Comparison of ENCODE assay signal across 22 cellular contexts in the genomic region with DNA sequence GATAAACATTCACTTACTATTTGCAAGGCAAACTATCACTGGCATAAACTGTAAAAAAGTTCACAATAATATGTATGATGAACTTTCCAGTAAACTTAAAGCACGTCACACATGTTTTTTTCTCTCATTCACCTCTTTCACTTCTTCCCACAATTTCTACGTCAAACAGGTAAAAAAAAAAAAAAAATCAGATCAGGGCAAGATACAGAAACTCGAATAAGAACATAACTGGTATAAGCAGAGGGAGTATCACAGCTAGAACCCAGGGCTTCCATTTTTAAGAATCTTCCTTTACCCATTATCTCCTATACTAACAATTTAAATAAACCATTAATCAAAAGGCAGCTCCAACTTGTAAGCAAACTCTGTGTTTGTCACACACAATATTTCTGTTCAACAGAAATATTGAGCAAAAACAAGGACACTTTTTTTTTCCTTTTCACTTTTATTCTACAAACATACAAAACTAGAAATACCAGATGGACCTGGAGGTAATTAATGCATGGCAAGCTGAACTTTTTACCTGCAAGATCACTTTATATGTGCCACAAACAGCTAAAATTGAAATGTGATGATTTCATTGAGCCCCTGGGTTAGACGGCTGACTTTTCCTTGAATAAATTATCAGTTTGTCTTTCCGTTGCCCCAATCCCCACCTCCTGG. TPM values are rescaled to one million over a fixed set of nuclear protein-coding genes. Genes with fewer than 3 reads are reported as not detected.
DNase-seq lines count a peak whose midpoint lies in the region; ATAC-seq, FAIRE-seq and TF ChIP-seq lines count a peak whose summit lies in the region.
"Had no signal": no experiment of that assay in that cellular context is flagged by ENCODE, and none has a peak within 500 bp of the region (broad histone marks: within the 10 kb centered on the region; RNA-seq: fewer than 3 reads in every experiment).

No MANE protein-coding gene starts in this region.

- TF ChIP-seq EP300 in GM12878 (IDR thresholded peaks at IDR 0.05; ENCODE audit: borderline replicate concordance in 1 of 2, control insufficient read depth in 1 of 2, low read depth in 2 of 2, low read length in 2 of 2): no peak

- no peaks in the 10 kb centered on the region for H3K79me2 ChIP-seq in GM12878 (ENCODE audit: control insufficient read depth, insufficient read depth, low read length)

- intact Hi-C loops in GM12878 (cut with micrococcal nuclease; ENCODE audit: unreplicated experiment): no loop called here

- H3K9me3 Mint-ChIP-seq in CD4-positive, CD25-positive, alpha-beta regulatory T cell: peaks cover 0 to 2% (median 0%) of the 10 kb centered on the region in 7 donors
- H3K9me3 Mint-ChIP-seq in T-helper 1 cell treated with Interleukin-12 subunit alpha and Interleukin-12 subunit beta and Interleukin-4 antibody, amounts not matched to agents 30 μg/mL and 1 μg/mL, for 36 hours: no peaks in the 10 kb centered on the region
- no peaks in the 10 kb centered on the region for H3K9me3 Mint-ChIP-seq in stimulated activated effector memory CD8-positive, alpha-beta T cell treated with anti-CD3 and anti-CD28 coated beads, Interleukin-12 subunit alpha, Interleukin-12 subunit beta, amount 100 ng/mL, for 72 hours
- H3K9me3 Mint-ChIP-seq: activated naive CD4-positive, alpha-beta T cell treated with anti-CD3 and anti-CD28 coated beads, Interleukin-2, amount 50 U/mL, for 24 hours; brain; stimulated activated naive B cell treated with anti-CD40 and anti-IgM and Interleukin-4, amounts not matched to agents 10 μg/mL and 1 μg/mL and 100 μg/mL, for 72 hours had no signal

- TF ChIP-seq CTCF in 22Rv1 (IDR thresholded peaks at IDR 0.05): no peak
- TF ChIP-seq CTCF in GM12878 (IDR thresholded peaks at IDR 0.05 in 2 of 3, conservative IDR thresholded peaks at IDR 0.05 in 1 of 3; ENCODE audit: control insufficient read depth in 2 of 3, extremely low read depth in 1 of 3, insufficient read depth in 1 of 3, low read depth in 3 of 3, low read length in 3 of 3): no peak

- in situ Hi-C loops in GM12878 (cut with MboI): no loop called here

- H3K4me1 ChIP-seq in CD4-positive, CD25-positive, alpha-beta regulatory T cell (ENCODE audit: control insufficient read depth, insufficient read depth, low read length, poor library complexity, severe bottlenecking): no peaks in the 10 kb centered on the region
- H3K4me1 ChIP-seq in GM12878 (ENCODE audit: control insufficient read depth, insufficient read depth, low read length): peaks cover 5% of the 10 kb centered on the region
- H3K4me1 ChIP-seq: tibial nerve had no signal

- peak; percentile 13 for FAIRE-seq in GM12878 (lab: Jason Lieb, UNC)
- no peak for FAIRE-seq in H54 (lab: Jason Lieb, UNC)

- peaks cover 2 to 14% (median 10%) of the 10 kb centered on the region in 4 donors for H3K4me1 Mint-ChIP-seq in CD4-positive, CD25-positive, alpha-beta regulatory T cell
- H3K4me1 Mint-ChIP-seq in T-helper 1 cell treated with Interleukin-12 subunit alpha and Interleukin-12 subunit beta and Interleukin-4 antibody, amounts not matched to agents 30 μg/mL and 1 μg/mL, for 36 hours (ENCODE audit: low read depth): peaks cover 29% of the 10 kb centered on the region
- H3K4me1 Mint-ChIP-seq in stimulated activated effector memory CD8-positive, alpha-beta T cell treated with anti-CD3 and anti-CD28 coated beads, Interleukin-12 subunit alpha, Interleukin-12 subunit beta, amount 100 ng/mL, for 72 hours: no peaks in the 10 kb centered on the region
- H3K4me1 Mint-ChIP-seq: brain had no signal

- no peaks in the 10 kb centered on the region for H4K20me1 ChIP-seq in GM12878 (ENCODE audit: control insufficient read depth, insufficient read depth)

- H3K9me3 ChIP-seq in CD4-positive, CD25-positive, alpha-beta regulatory T cell (ENCODE audit: control insufficient read depth in 2 of 2, low read length in 2 of 2): no peaks in the 10 kb centered on the region
- no peaks in the 10 kb centered on the region for H3K9me3 ChIP-seq in GM12878 (replicated peaks; ENCODE audit: control insufficient read depth, insufficient read depth, low read length)
- H3K9me3 ChIP-seq: Caco-2, ovary, tibial nerve had no signal

- peak overlapping the region in 2 of 3 donors; percentile 7 to 36 for H3K27ac Mint-ChIP-seq in CD4-positive, CD25-positive, alpha-beta regulatory T cell
- H3K27ac Mint-ChIP-seq in T-helper 1 cell treated with Interleukin-12 subunit alpha and Interleukin-12 subunit beta and Interleukin-4 antibody, amounts not matched to agents 30 μg/mL and 1 μg/mL, for 36 hours: peak overlapping the region; percentile 66
- H3K27ac Mint-ChIP-seq in stimulated activated effector memory CD8-positive, alpha-beta T cell treated with anti-CD3 and anti-CD28 coated beads, Interleukin-12 subunit alpha, Interleukin-12 subunit beta, amount 100 ng/mL, for 72 hours: no peak overlapping the region
- H3K27ac Mint-ChIP-seq: activated naive CD4-positive, alpha-beta T cell treated with anti-CD3 and anti-CD28 coated beads, Interleukin-2, amount 50 U/mL, for 24 hours; brain; stimulated activated naive B cell treated with anti-CD40 and anti-IgM and Interleukin-4, amounts not matched to agents 10 μg/mL and 1 μg/mL and 100 μg/mL, for 72 hours had no signal

- POLR2A ChIA-PET in GM12878 (lab: Charles Lee): interaction anchor here (0.6 to 1.2 kb wide), 3 partner anchors 10 to 331 kb away, joined by 3 to 4 read pairs (median 3); no protein-coding TSS in a partner anchor

- H2AFZ ChIP-seq in GM12878 (ENCODE audit: control insufficient read depth, low read depth, low read length): no peak overlapping the region; the same call in 1 of the 2 replicates

- TF ChIP-seq POLR2A in GM12878 (IDR thresholded peaks at IDR 0.05; ENCODE audit: low read depth, low read length): no peak
- TF ChIP-seq POLR2A in H54 (IDR thresholded peaks at IDR 0.05; ENCODE audit: low read depth, low read length): no peak

- no peaks in the 10 kb centered on the region for H3K36me3 Mint-ChIP-seq in CD4-positive, CD25-positive, alpha-beta regulatory T cell
- no peaks in the 10 kb centered on the region for H3K36me3 Mint-ChIP-seq in T-helper 1 cell treated with Interleukin-12 subunit alpha and Interleukin-12 subunit beta and Interleukin-4 antibody, amounts not matched to agents 30 μg/mL and 1 μg/mL, for 36 hours (ENCODE audit: low read depth)
- no peaks in the 10 kb centered on the region for H3K36me3 Mint-ChIP-seq in stimulated activated effector memory CD8-positive, alpha-beta T cell treated with anti-CD3 and anti-CD28 coated beads, Interleukin-12 subunit alpha, Interleukin-12 subunit beta, amount 100 ng/mL, for 72 hours
- H3K36me3 Mint-ChIP-seq: activated naive CD4-positive, alpha-beta T cell treated with anti-CD3 and anti-CD28 coated beads, Interleukin-2, amount 50 U/mL, for 24 hours; brain; stimulated activated naive B cell treated with anti-CD40 and anti-IgM and Interleukin-4, amounts not matched to agents 10 μg/mL and 1 μg/mL and 100 μg/mL, for 72 hours had no signal

- no peaks in the 10 kb centered on the region for H3K27me3 ChIP-seq in CD4-positive, CD25-positive, alpha-beta regulatory T cell (ENCODE audit: control insufficient read depth, insufficient read depth, low read length)
- H3K27me3 ChIP-seq in GM12878 (replicated peaks in 1 of 2; ENCODE audit: control insufficient read depth in 2 of 2, insufficient read depth in 2 of 2, low read length in 1 of 2): no peaks in the 10 kb centered on the region
- H3K27me3 ChIP-seq: ovary, tibial nerve had no signal

- H3K4me3 Mint-ChIP-seq in CD4-positive, CD25-positive, alpha-beta regulatory T cell: no peak overlapping the region
- peak overlapping the region; percentile 23 for H3K4me3 Mint-ChIP-seq in T-helper 1 cell treated with Interleukin-12 subunit alpha and Interleukin-12 subunit beta and Interleukin-4 antibody, amounts not matched to agents 30 μg/mL and 1 μg/mL, for 36 hours
- no peak overlapping the region for H3K4me3 Mint-ChIP-seq in stimulated activated effector memory CD8-positive, alpha-beta T cell treated with anti-CD3 and anti-CD28 coated beads, Interleukin-12 subunit alpha, Interleukin-12 subunit beta, amount 100 ng/mL, for 72 hours
- H3K4me3 Mint-ChIP-seq: activated naive CD4-positive, alpha-beta T cell treated with anti-CD3 and anti-CD28 coated beads, Interleukin-2, amount 50 U/mL, for 24 hours; brain; stimulated activated naive B cell treated with anti-CD40 and anti-IgM and Interleukin-4, amounts not matched to agents 10 μg/mL and 1 μg/mL and 100 μg/mL, for 72 hours had no signal

- H3K4me2 ChIP-seq in GM12878 (ENCODE audit: control insufficient read depth, insufficient read depth): no peak overlapping the region

- DNase-seq in CD4-positive, CD25-positive, alpha-beta regulatory T cell: peak in 1 of 3 donors; percentile 5
- DNase-seq in GM12878 (ENCODE audit: low read depth, low spot score) (no peak), H54 (ENCODE audit: insufficient read length, low spot score) (no peak)
- no peak for DNase-seq in stimulated activated effector memory CD8-positive, alpha-beta T cell treated with anti-CD3 and anti-CD28 coated beads, Interleukin-12 subunit alpha, Interleukin-12 subunit beta, amount 100 ng/mL, for 72 hours (ENCODE audit: low spot score in 2 of 2)
- DNase-seq: AML-193; Caco-2; cortex of kidney; islet precursor cell; Karpas-422; NCI-H748 treated with DMSO at 0.1 percent for 48 hours; ovary; SHP77 treated with DMSO at 0.1 percent for 48 hours; stimulated activated naive B cell treated with anti-CD40 and anti-IgM and Interleukin-4, amounts not matched to agents 10 μg/mL and 1 μg/mL and 100 μg/mL, for 72 hours had no signal

- no TSS peak for BruUV-seq in GM12878 (replicated peaks; lab: Mats Ljungman, UMichigan)

- ATAC-seq in CD4-positive, CD25-positive, alpha-beta regulatory T cell (ENCODE audit: low read depth in 2 of 2): peak in 1 of 2 donors; percentile 18
- no peak for ATAC-seq in GM12878
- no peak for ATAC-seq in GM18868 (IDR thresholded peaks at IDR 0.05; ENCODE audit: unreplicated experiment)
- no peak for ATAC-seq in stimulated activated effector memory CD8-positive, alpha-beta T cell treated with anti-CD3 and anti-CD28 coated beads, Interleukin-12 subunit alpha, Interleukin-12 subunit beta, amount 100 ng/mL, for 72 hours
- ATAC-seq: sciatic nerve had no signal

- no peak overlapping the region for H3K4me3 ChIP-seq in CD4-positive, CD25-positive, alpha-beta regulatory T cell (ENCODE audit: low read depth, low read length)
- no peak overlapping the region for H3K4me3 ChIP-seq in GM12878
- H3K4me3 ChIP-seq: lung, ovary, tibial nerve had no signal

- no peaks in the 10 kb centered on the region for H3K36me3 ChIP-seq in CD4-positive, CD25-positive, alpha-beta regulatory T cell (ENCODE audit: control insufficient read depth, insufficient read depth, low read length)
- no peaks in the 10 kb centered on the region for H3K36me3 ChIP-seq in GM12878 (ENCODE audit: control insufficient read depth in 2 of 2, insufficient read depth in 2 of 2, low read length in 1 of 2)
- H3K36me3 ChIP-seq: ovary, tibial nerve had no signal

- WGBS in GM12878 (ENCODE audit: insufficient coverage, insufficient replicate concordance, low lambda C conversion rate, missing lambda C conversion rate): 74% methylated on average over 5 of the region's 5 CpGs

- RAD21 ChIA-PET in GM12878 (lab: Charles Lee; ENCODE audit: unreplicated experiment): interaction anchor here (0.5 to 1.2 kb wide), 4 partner anchors 27 to 955 kb away, joined by 3 read pairs; no protein-coding TSS in a partner anchor

- H3K27ac ChIP-seq in 22Rv1 (peak overlapping the region; percentile 30; the same call in 1 of the 2 replicates), GM12878 (ENCODE audit: control insufficient read depth, insufficient read depth) (no peak overlapping the region)
- no peak overlapping the region for H3K27ac ChIP-seq in CD4-positive, CD25-positive, alpha-beta regulatory T cell (ENCODE audit: insufficient read depth, low read length, poor library complexity, severe bottlenecking)
- H3K27ac ChIP-seq: ovary, tibial nerve had no signal

- SMC1A ChIA-PET in GM12878 (lab: Charles Lee; ENCODE audit: uncharacterized antibody, unreplicated experiment): interaction anchor here (0.8 to 2.2 kb wide), 4 partner anchors 10 to 332 kb away, joined by 3 to 11 read pairs (median 4); no protein-coding TSS in a partner anchor

- CTCF ChIA-PET in GM12878 (lab: Yijun Ruan, JAX): interaction anchor here (1.4 kb wide), 1 partner anchor 72 kb away, joined by 5 read pairs; no protein-coding TSS in a partner anchor

- no peak overlapping the region for H3K9ac ChIP-seq in GM12878 (ENCODE audit: control insufficient read depth, insufficient read depth, low read length)

- TF ChIP-seq RAD21 in GM12878 (IDR thresholded peaks at IDR 0.05; ENCODE audit: insufficient read depth, low read depth, low read length): no peak

- H3K27me3 Mint-ChIP-seq in CD4-positive, CD25-positive, alpha-beta regulatory T cell: no peaks in the 10 kb centered on the region
- H3K27me3 Mint-ChIP-seq in T-helper 1 cell treated with Interleukin-12 subunit alpha and Interleukin-12 subunit beta and Interleukin-4 antibody, amounts not matched to agents 30 μg/mL and 1 μg/mL, for 36 hours (ENCODE audit: low read depth): no peaks in the 10 kb centered on the region
- H3K27me3 Mint-ChIP-seq: activated naive CD4-positive, alpha-beta T cell treated with anti-CD3 and anti-CD28 coated beads, Interleukin-2, amount 50 U/mL, for 24 hours; brain; stimulated activated naive B cell treated with anti-CD40 and anti-IgM and Interleukin-4, amounts not matched to agents 10 μg/mL and 1 μg/mL and 100 μg/mL, for 72 hours had no signal

RNA-seq across cellular contexts. Expression of gene NSUN7, which starts 47.5 kb away (rescaled TPM):
- total RNA-seq in CD4-positive, CD25-positive, alpha-beta regulatory T cell: 0.59 TPM
- polyA plus RNA-seq in CD4-positive, CD25-positive, alpha-beta regulatory T cell: not detected
- 1.4 and 2.2 TPM in 2 replicates for total RNA-seq in GM12878 (2013; cell fraction: nucleolus; rRNA removed)
- total RNA-seq in GM12878 (2014; rRNA removed) (0.27 TPM in 1 of 2 replicates, not detected in the other), GM12878 (2014; rRNA removed; fragmentation: Illumina TruSeq; extraction: Trizol) (0.18 TPM in 1 of 2 replicates, not detected in the other), GM12878 (2021) (0.21 TPM in 2 replicates)
- not detected for polyA plus RNA-seq in GM12878 (2011; ENCODE audit: low read depth)
- polyA plus RNA-seq in GM12878 (2011; rRNA removed) (0.03 TPM in 1 of 2 replicates, not detected in the other), GM12878 (2014; fragmentation: Illumina TruSeq; extraction: Trizol) (0.05 and 0.09 TPM in 2 replicates), GM12878 (2014; fragmentation: Nextera tagmentation; extraction: Ambion mirVana) (under 1 TPM; 0.02 to 0.08 TPM), GM12878 (2014; rRNA removed) (0.10 and 0.17 TPM in 2 replicates), GM12878 (2016; fragmentation: Nextera tagmentation; extraction: Ambion mirVana) (under 1 TPM in 1 of 2 experiments, not detected in 1; 0.15 TPM)
- polyA plus RNA-seq in GM12878 (2011; cell fraction: cytosol; rRNA removed): not detected in 2 replicates
- not detected in 2 replicates for polyA plus RNA-seq in GM12878 (2011; cell fraction: nucleus; rRNA removed)
- 0.27 and 0.42 TPM in 2 replicates for polyA plus RNA-seq in GM12878 (2012)
- polyA minus RNA-seq in GM12878 (2011; rRNA and poly(A)+ RNA removed): not detected in 2 replicates
- not detected in 2 replicates for polyA minus RNA-seq in GM12878 (2011; cell fraction: cytosol; rRNA and poly(A)+ RNA removed)
- polyA minus RNA-seq in GM12878 (2011; cell fraction: nucleus; rRNA and poly(A)+ RNA removed): not detected in 2 replicates
- total RNA-seq: H4 had no signal
